18 cellular contexts compared by ENCODE assay signal in genomic region chr1:246695136-246695535, GRCh38.
"Had no signal": no experiment of that assay in that cellular context is flagged by ENCODE, and none has a peak within 500 bp of the region (broad histone marks: within the 10 kb centered on the region; RNA-seq: fewer than 3 reads in every experiment).

No MANE protein-coding gene starts in this region.

- H3K27me3 Mint-ChIP-seq: activated CD4-positive, alpha-beta memory T cell treated with anti-CD3 and anti-CD28 coated beads for 36 hours; natural killer cell treated with Interleukin-12 subunit alpha and Interleukin-12 subunit beta and Interleukin-15 and Interleukin-18, amount 100 ng/mL, for 72 hours had no signal

- H3K36me3 ChIP-seq: sigmoid colon, suprapubic skin, upper lobe of right lung had no signal

- H3K27ac Mint-ChIP-seq: activated CD4-positive, alpha-beta memory T cell treated with anti-CD3 and anti-CD28 coated beads for 36 hours; memory B cell; natural killer cell treated with Interleukin-12 subunit alpha and Interleukin-12 subunit beta and Interleukin-15 and Interleukin-18, amount 100 ng/mL, for 72 hours had no signal

- DNase-seq: activated CD4-positive, alpha-beta memory T cell treated with anti-CD3 and anti-CD28 coated beads for 36 hours; activated CD4-positive, alpha-beta T cell treated with anti-CD3 and anti-CD28 coated beads for 1 hour; activated gamma-delta T cell treated with Interleukin-2 at 50 U/mL for 16 hours; activated T-cell treated with anti-CD3 and anti-CD28 coated beads, Interleukin-2, amount 50 U/mL, for 48 hours; caudate nucleus; cortex of kidney; effector CD8-positive, alpha-beta T cell; glutamatergic neuron; left colon; occipital lobe; psoas muscle; sigmoid colon; stimulated activated CD4-positive, alpha-beta T cell treated with anti-CD3 and anti-CD28 coated beads, Interleukin-2, amount 100 ng/mL, for 48 hours; stimulated activated naive CD8-positive, alpha-beta T cell treated with anti-CD3 and anti-CD28 coated beads, Interleukin-15, Interleukin-2, amounts not matched to agents 100 U/mL and 50 U/mL, for 24 hours; upper lobe of right lung had no signal

- H3K4me3 ChIP-seq: psoas muscle, sigmoid colon, suprapubic skin, upper lobe of right lung had no signal

- H3K9me3 ChIP-seq: sigmoid colon, suprapubic skin, upper lobe of right lung had no signal

- H3K27me3 ChIP-seq: sigmoid colon, suprapubic skin, upper lobe of right lung had no signal

- H3K36me3 Mint-ChIP-seq: activated CD4-positive, alpha-beta memory T cell treated with anti-CD3 and anti-CD28 coated beads for 36 hours; memory B cell; natural killer cell treated with Interleukin-12 subunit alpha and Interleukin-12 subunit beta and Interleukin-15 and Interleukin-18, amount 100 ng/mL, for 72 hours had no signal

- H3K4me3 Mint-ChIP-seq: activated CD4-positive, alpha-beta memory T cell treated with anti-CD3 and anti-CD28 coated beads for 36 hours; memory B cell; natural killer cell treated with Interleukin-12 subunit alpha and Interleukin-12 subunit beta and Interleukin-15 and Interleukin-18, amount 100 ng/mL, for 72 hours had no signal

- H3K27ac ChIP-seq: psoas muscle, sigmoid colon, suprapubic skin, upper lobe of right lung had no signal
